17 cellular contexts compared by ENCODE assay signal in genomic region chr14:56808314-56809201, GRCh38. TPM values are rescaled to one million over a fixed set of nuclear protein-coding genes. Genes with fewer than 3 reads are reported as not detected.
DNase-seq lines count a peak whose midpoint lies in the region; ATAC-seq and TF ChIP-seq lines count a peak whose summit lies in the region.
"Had no signal": no experiment of that assay in that cellular context is flagged by ENCODE, and none has a peak within 500 bp of the region (broad histone marks: within the 10 kb centered on the region; RNA-seq: fewer than 3 reads in every experiment).

No MANE protein-coding gene starts in this region.

- peaks cover 100% of the 10 kb centered on the region for H3K27me3 ChIP-seq in left ventricle myocardium inferior (ENCODE audit: low read depth)
- H3K27me3 ChIP-seq in muscle layer of duodenum (ENCODE audit: low read depth, low read length), result peaks cover 87% of the 10 kb centered on the region

- DNase-seq in left ventricle myocardium inferior (no peak), left cardiac atrium (no peak), DMS53 (lab: John Stamatoyannopoulos, UW) (no peak), OCI-M1 (lab: John Stamatoyannopoulos, UW) (no peak)
- DNase-seq in effector memory CD8-positive, alpha-beta T cell, result no peak
- DNase-seq: activated CD8-positive, alpha-beta memory T cell treated with anti-CD3 and anti-CD28 coated beads, Interleukin-2, amount 50 U/mL, for 48 hours; head of caudate nucleus; HFFc6; MV-4-11; pancreas; uterus had no signal

- peak overlapping the region; percentile 48 for H3K4me3 ChIP-seq in left ventricle myocardium inferior
- peak overlapping the region; percentile 23 to 30 for H3K4me3 ChIP-seq in muscle layer of duodenum (ENCODE audit: low read depth in 1 of 2, low read length in 2 of 2)
- H3K4me3 ChIP-seq: uterus had no signal

- H3K27ac ChIP-seq in left ventricle myocardium inferior (replicated peaks) (no peak overlapping the region), muscle layer of duodenum (ENCODE audit: low read length) (no peak overlapping the region)
- H3K27ac ChIP-seq: pancreas, uterus had no signal

- H3K4me1 Mint-ChIP-seq in brain, result peaks cover 66% of the 10 kb centered on the region
- peaks cover 0 to 12% of the 10 kb centered on the region in 2 donors for H3K4me1 Mint-ChIP-seq in effector memory CD8-positive, alpha-beta T cell (ENCODE audit: low read depth in 2 of 2)

- TF ChIP-seq CTCF in left ventricle myocardium inferior (IDR thresholded peaks at IDR 0.05; ENCODE audit: borderline replicate concordance), result no peak
- TF ChIP-seq CTCF in brain (conservative IDR thresholded peaks at IDR 0.05), result no peak

- ATAC-seq in left cardiac atrium (no peak), HG03135 (IDR thresholded peaks at IDR 0.05; ENCODE audit: unreplicated experiment) (no peak)
- ATAC-seq in effector memory CD8-positive, alpha-beta T cell (replicated peaks), result no peak

- H3K4me1 ChIP-seq in left ventricle myocardium inferior, result peaks cover 24% of the 10 kb centered on the region
- H3K4me1 ChIP-seq in muscle layer of duodenum (ENCODE audit: control insufficient read depth in 1 of 2, insufficient read depth in 2 of 2, low read length in 2 of 2), result peaks cover 0 to 20% of the 10 kb centered on the region in 2 donors
- H3K4me1 ChIP-seq: pancreas had no signal

- no peaks in the 10 kb centered on the region for H3K9me3 ChIP-seq in left ventricle myocardium inferior (replicated peaks)
- H3K9me3 ChIP-seq in muscle layer of duodenum (ENCODE audit: control insufficient read depth in 1 of 2, low read length in 2 of 2), result no peaks in the 10 kb centered on the region
- H3K9me3 ChIP-seq: pancreas, uterus had no signal

- peaks cover 29% of the 10 kb centered on the region for H3K36me3 Mint-ChIP-seq in brain
- no peaks in the 10 kb centered on the region for H3K36me3 Mint-ChIP-seq in effector memory CD8-positive, alpha-beta T cell (ENCODE audit: insufficient read depth)

- intact Hi-C loops in left ventricle myocardium inferior (cut with micrococcal nuclease), result no loop called here
- intact Hi-C loops in left cardiac atrium (cut with DNase I), result no loop called here

- peaks cover 94% of the 10 kb centered on the region for H3K27me3 Mint-ChIP-seq in brain
- H3K27me3 Mint-ChIP-seq in effector memory CD8-positive, alpha-beta T cell, result peaks cover 87 to 95% of the 10 kb centered on the region in 2 donors

- peak overlapping the region; percentile 78 to 93 (median 90) for H3K4me3 Mint-ChIP-seq in brain
- H3K4me3 Mint-ChIP-seq in effector memory CD8-positive, alpha-beta T cell, result no peak overlapping the region
- H3K4me3 Mint-ChIP-seq: HFFc6 had no signal

- peak overlapping the region; percentile 28 to 97 (median 84) for H3K27ac Mint-ChIP-seq in brain
- H3K27ac Mint-ChIP-seq in effector memory CD8-positive, alpha-beta T cell, result no peak overlapping the region
- H3K27ac Mint-ChIP-seq: CD14-positive monocyte, HFFc6 had no signal

- peaks cover 3 to 10% (median 4%) of the 10 kb centered on the region in 5 experiments for H3K9me3 Mint-ChIP-seq in brain
- H3K9me3 Mint-ChIP-seq in effector memory CD8-positive, alpha-beta T cell, result no peaks in the 10 kb centered on the region

- no peaks in the 10 kb centered on the region for H3K36me3 ChIP-seq in left ventricle myocardium inferior
- no peaks in the 10 kb centered on the region for H3K36me3 ChIP-seq in muscle layer of duodenum (ENCODE audit: control insufficient read depth in 1 of 2, insufficient read depth in 2 of 2, low read length in 2 of 2)
- H3K36me3 ChIP-seq: pancreas, uterus had no signal

RNA-seq across cellular contexts. Expression of gene OTX2, which starts 1.7 kb away (rescaled TPM):
- total RNA-seq in left ventricle myocardium inferior (not detected), left cardiac atrium (not detected)
- polyA plus RNA-seq in brain (ENCODE audit: insufficient read depth, low read depth, low replicate concordance), result not detected
- total RNA-seq: dermis microvascular lymphatic vessel endothelial cell; HFFc6; pancreas; T-helper 1 cell treated with Interleukin-12 subunit alpha and Interleukin-12 subunit beta and Interleukin-4 antibody, amounts not matched to agents 30 ng/mL and 1 ng/mL, for 36 hours; uterus had no signal
- polyA plus RNA-seq: CD14-positive monocyte, pancreas had no signal

Comparison
In these comparisons a context has a peak if more than half of its experiments do, and no peak if none do; other contexts are left out.
1. H3K27ac Mint-ChIP-seq: peak in brain (5 of 5); none in effector memory CD8-positive, alpha-beta T cell (0 of 2).
2. H3K4me3 Mint-ChIP-seq: peak in brain (5 of 5); none in effector memory CD8-positive, alpha-beta T cell (0 of 2).